Comparison of ENCODE assay signal across 10 cellular contexts in the genomic region with DNA sequence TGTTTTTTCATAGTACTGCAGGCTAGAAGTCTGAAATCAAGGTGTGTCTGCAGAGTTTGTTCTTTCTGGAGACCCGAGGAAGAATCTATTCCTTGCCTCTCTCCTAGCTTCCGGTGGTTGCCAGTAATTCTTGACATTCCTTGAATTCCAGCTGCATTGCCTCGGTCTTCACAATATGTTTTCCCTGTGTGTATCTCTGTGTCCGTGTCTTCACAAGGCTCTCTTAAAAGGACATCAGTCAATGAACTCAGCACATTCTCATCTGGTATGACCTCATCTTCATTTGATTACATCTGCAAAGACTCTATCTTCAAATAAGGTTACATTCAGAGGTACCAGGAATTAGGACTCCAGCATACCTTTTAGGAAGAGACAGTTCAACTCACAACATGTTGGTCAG.
DNase-seq lines count a peak whose midpoint lies in the region; TF ChIP-seq lines count a peak whose summit lies in the region.
"Had no signal": no experiment of that assay in that cellular context is flagged by ENCODE, and none has a peak within 500 bp of the region (broad histone marks: within the 10 kb centered on the region; RNA-seq: fewer than 3 reads in every experiment).

No MANE protein-coding gene starts in this region.

- no peak overlapping the region for H3K27ac ChIP-seq in brain microvascular endothelial cell
- no peak overlapping the region for H3K27ac ChIP-seq in coronary artery

- in situ Hi-C loops in brain microvascular endothelial cell (cut with HindIII; ENCODE audit: low pct_ligation_motif_present, low sequenced_read_pairs) = no loop called here

- TF ChIP-seq CTCF in brain microvascular endothelial cell (IDR thresholded peaks at IDR 0.05; ENCODE audit: low read depth, low read length, missing control alignments) (no peak), coronary artery (IDR thresholded peaks at IDR 0.05) (no peak)

- peak; percentile 38 for DNase-seq in AG20443 (ENCODE audit: low spot score)
- DNase-seq in brain microvascular endothelial cell = peak; percentile 50
- peak; percentile 66 for DNase-seq in left kidney (ENCODE audit: low read depth, low spot score)
- no peak for DNase-seq in Ammon's horn (ENCODE audit: low spot score)
- DNase-seq in retina = no peak
- no peak for DNase-seq in medulla oblongata (ENCODE audit: extremely low spot score)
- DNase-seq in coronary artery (ENCODE audit: low spot score) = no peak
- DNase-seq: DMS79 treated with DMSO at 0.1 percent for 48 hours; stimulated activated CD4-positive, alpha-beta T cell treated with anti-CD3 and anti-CD28 coated beads, Interleukin-4, amount 100 ng/mL, for 24 hours had no signal

- peak; percentile 22; the same call in 1 of the 2 replicates for TF ChIP-seq RAD21 in Ishikawa (IDR thresholded peaks at IDR 0.05; ENCODE audit: low read depth)

- TF ChIP-seq EP300 in Ishikawa (IDR thresholded peaks at IDR 0.05; ENCODE audit: borderline replicate concordance) = peak; percentile 89

- no peaks in the 10 kb centered on the region for H3K36me3 ChIP-seq in brain microvascular endothelial cell (replicated peaks)

- H3K4me3 ChIP-seq in brain microvascular endothelial cell (ENCODE audit: low read depth, low read length) (no peak overlapping the region), coronary artery (no peak overlapping the region)

- no peaks in the 10 kb centered on the region for H3K27me3 ChIP-seq in brain microvascular endothelial cell (replicated peaks)

TF ChIP-seq in Ishikawa, 13 proteins besides CTCF, POLR2A, EP300 and RAD21:
- peak; percentile 79 for TF ChIP-seq TCF12 (IDR thresholded peaks at IDR 0.05; ENCODE audit: low read depth)
- TF ChIP-seq NFIC (IDR thresholded peaks at IDR 0.05) = peak; percentile 40; the same call in 1 of the 2 replicates
- peak; percentile 6; the same call in 1 of the 2 replicates for TF ChIP-seq CEBPB (IDR thresholded peaks at IDR 0.05)
- TF ChIP-seq TEAD4 (IDR thresholded peaks at IDR 0.05) = peak; percentile 100
- peak; percentile 84 for TF ChIP-seq FOXM1 (IDR thresholded peaks at IDR 0.05; ENCODE audit: borderline replicate concordance, low read depth)
- no peak for TF ChIP-seq ZBTB7A (IDR thresholded peaks at IDR 0.05; ENCODE audit: low read depth)

Comparison
In these comparisons a context has a peak if more than half of its experiments do, and no peak if none do; other contexts are left out.
1. DNase-seq: peak in AG20443 (single experiment), brain microvascular endothelial cell (single experiment) and left kidney (single experiment); none in Ammon's horn (single experiment), retina (single experiment), medulla oblongata (single experiment) and coronary artery (single experiment).